In the genomic region with DNA sequence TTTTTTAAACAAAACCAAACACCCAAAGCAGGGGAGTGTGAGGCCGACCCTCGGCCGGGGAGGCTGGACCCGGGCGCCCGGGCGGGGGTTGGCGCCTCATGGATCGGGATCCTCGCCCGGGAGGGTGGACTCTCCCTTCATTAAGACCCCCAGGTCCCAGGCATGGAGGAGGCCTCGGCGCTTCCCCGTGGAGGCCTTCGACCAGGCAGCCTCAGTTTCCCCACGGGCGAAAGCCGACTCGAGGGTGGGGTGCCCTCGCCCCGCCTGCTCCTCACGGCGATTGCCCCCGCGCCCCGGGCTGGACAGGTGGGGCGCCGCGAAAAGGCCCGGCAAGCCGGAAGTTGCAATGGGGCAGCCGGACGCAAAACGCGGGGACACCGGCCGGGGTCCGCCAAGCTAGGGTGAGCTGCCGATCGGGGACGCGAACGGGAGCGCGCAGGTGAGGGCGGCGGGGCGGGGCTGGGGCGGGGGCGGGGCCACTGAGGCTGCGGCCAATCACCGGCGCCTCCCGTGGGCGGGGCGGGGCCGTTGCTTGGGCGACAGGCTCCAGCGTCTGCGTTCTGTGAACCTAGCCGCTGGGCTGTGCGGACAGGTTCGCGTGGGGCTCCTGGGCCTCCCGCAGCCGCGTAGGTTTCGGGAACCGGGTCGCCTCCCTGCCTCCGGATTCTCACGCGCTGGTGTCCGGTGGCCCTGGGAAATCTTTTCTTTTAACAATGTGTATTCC, we compare ENCODE assay signal across 8 cellular contexts. TPM values are rescaled to one million over a fixed set of nuclear protein-coding genes. Genes with fewer than 3 reads are reported as not detected.
A peak's percentile ranks its signal among the peaks of the same experiment; 100 is the strongest.
DNase-seq lines count a peak whose midpoint lies in the region; ATAC-seq and TF ChIP-seq lines count a peak whose summit lies in the region.

No MANE protein-coding gene starts in this region.

- 0 to 1% methylated on average over 41 to 74 of the region's 74 CpGs for WGBS in lower leg skin, 2 donors

- TF ChIP-seq CTCF in lower leg skin (IDR thresholded peaks at IDR 0.05), result no peak

- H3K27ac ChIP-seq in BLaER1 treated with 17β-estradiol and CSF1 and Interleukin-3, amounts not matched to agents 10 nM and 100 nM, result peak overlapping the region; percentile 71 to 82 (median 80)

- ATAC-seq in GM19351 (IDR thresholded peaks at IDR 0.05; ENCODE audit: unreplicated experiment) (peak; percentile 90), HG03520 (IDR thresholded peaks at IDR 0.05; ENCODE audit: unreplicated experiment) (peak; percentile 69)

- H3K4me3 ChIP-seq in BLaER1 treated with 17β-estradiol and CSF1 and Interleukin-3, amounts not matched to agents 10 nM and 100 nM, result peak overlapping the region; percentile 60 to 78 (median 66)
- peak overlapping the region; percentile 55 for H3K4me3 ChIP-seq in lower leg skin (ENCODE audit: low read depth, poor library complexity, severe bottlenecking)

- DNase-seq in NCI-H748 (lab: John Stamatoyannopoulos, UW; ENCODE audit: unreplicated experiment) (peak; percentile 92), dermis microvascular lymphatic vessel endothelial cell (ENCODE audit: low read depth in 2 of 2) (peak; percentile 80 to 93), lower leg skin (ENCODE audit: low spot score in 2 of 2) (peak; percentile 86 to 98)
- DNase-seq in activated CD4-positive, alpha-beta T cell treated with anti-CD3 and anti-CD28 coated beads, Interleukin-2, amount 50 U/mL, for 48 hours, result peak; percentile 92 to 95
- DNase-seq in stimulated activated CD4-positive, alpha-beta T cell treated with anti-CD3 and anti-CD28 coated beads, Interleukin-4, amount 100 ng/mL, for 24 hours, result peak; percentile 90

- H3K9me3 ChIP-seq in BLaER1 treated with 17β-estradiol and CSF1 and Interleukin-3, amounts not matched to agents 10 nM and 100 nM (replicated peaks in 1 of 11), result no peaks in the 10 kb centered on the region

- peaks cover 37 to 55% (median 48%) of the 10 kb centered on the region in 10 experiments for H3K4me1 ChIP-seq in BLaER1 treated with 17β-estradiol and CSF1 and Interleukin-3, amounts not matched to agents 10 nM and 100 nM

- H3K36me3 ChIP-seq in BLaER1 treated with 17β-estradiol and CSF1 and Interleukin-3, amounts not matched to agents 10 nM and 100 nM, result no peaks in the 10 kb centered on the region

- peak overlapping the region; percentile 74 to 84 (median 81) for H3K9ac ChIP-seq in BLaER1 treated with 17β-estradiol and CSF1 and Interleukin-3, amounts not matched to agents 10 nM and 100 nM

- H4K20me1 ChIP-seq in BLaER1 treated with 17β-estradiol and CSF1 and Interleukin-3, amounts not matched to agents 10 nM and 100 nM, result no peaks in the 10 kb centered on the region

- intact Hi-C loops in lower leg skin (cut with DNase I; ENCODE audit: low total_unique reads), result no loop called here

- no peak for TF ChIP-seq POLR2A in lower leg skin (IDR thresholded peaks at IDR 0.05)

- H3K4me2 ChIP-seq in BLaER1 treated with 17β-estradiol and CSF1 and Interleukin-3, amounts not matched to agents 10 nM and 100 nM, result peak overlapping the region; percentile 92 to 99 (median 97)

- peaks cover 3 to 20% (median 11%) of the 10 kb centered on the region in 11 experiments for H3K27me3 ChIP-seq in BLaER1 treated with 17β-estradiol and CSF1 and Interleukin-3, amounts not matched to agents 10 nM and 100 nM

RNA-seq across cellular contexts. Expression of a gene that starts 6.0 kb away (rescaled TPM):
- 14.9 and 17.2 TPM in 2 replicates for total RNA-seq in dermis microvascular lymphatic vessel endothelial cell
- 10 to 100 TPM; 15.1 to 25.3 (median 18.5) TPM for total RNA-seq in lower leg skin

RNA-seq across cellular contexts. Expression of a gene that starts 7.3 kb away (rescaled TPM):
- total RNA-seq in dermis microvascular lymphatic vessel endothelial cell (not detected in 2 replicates), lower leg skin (not detected)

RNA-seq across cellular contexts. Expression of a gene that starts 28.5 kb away (rescaled TPM):
- total RNA-seq in dermis microvascular lymphatic vessel endothelial cell (2.8 and 5.4 TPM in 2 replicates), lower leg skin (10 to 100 TPM; 10.7 to 18.0 (median 14.6) TPM)

RNA-seq across cellular contexts. Expression of a gene that starts 40.9 kb away (rescaled TPM):
- total RNA-seq in dermis microvascular lymphatic vessel endothelial cell, result 52.0 and 53.5 TPM in 2 replicates
- 1 to 10 TPM in 3 of 4 donors, under 1 TPM in 1; 0.80 to 7.2 (median 5.1) TPM for total RNA-seq in lower leg skin

Comparison
In these comparisons a context has a peak if more than half of its experiments do, and no peak if none do; other contexts are left out.
1. Peak in every context shown above with its lines: DNase-seq, ATAC-seq, H3K4me3 ChIP-seq and H3K27ac ChIP-seq.